Comparison of ENCODE assay signal across 22 cellular contexts in genomic region chr7:142500364-142500763, GRCh38.
DNase-seq lines count a peak whose midpoint lies in the region; ATAC-seq and TF ChIP-seq lines count a peak whose summit lies in the region.
"Had no signal": no experiment of that assay in that cellular context is flagged by ENCODE, and none has a peak within 500 bp of the region (broad histone marks: within the 10 kb centered on the region; RNA-seq: fewer than 3 reads in every experiment).

No MANE protein-coding gene starts in this region.

- peaks cover 7% of the 10 kb centered on the region for H3K27me3 Mint-ChIP-seq in activated CD8-positive, alpha-beta memory T cell treated with anti-CD3 and anti-CD28 coated beads, Interleukin-2, amount 10 ng/mL, durations not matched to agents 7 days and 5 days
- H3K27me3 Mint-ChIP-seq in T-helper 2 cell treated with Interferon-gamma antibody and Interleukin-4, amounts not matched to agents 5 μg/mL and 100 μg/mL, for 36 hours (ENCODE audit: low read depth): peaks cover 24% of the 10 kb centered on the region
- H3K27me3 Mint-ChIP-seq in stimulated activated naive CD8-positive, alpha-beta T cell treated with anti-CD3 and anti-CD28 coated beads, Interleukin-15, amount 100 ng/mL, for 72 hours: no peaks in the 10 kb centered on the region

- peak overlapping the region; percentile 17 for H3K27ac Mint-ChIP-seq in activated CD8-positive, alpha-beta memory T cell treated with anti-CD3 and anti-CD28 coated beads, Interleukin-2, amount 10 ng/mL, durations not matched to agents 7 days and 5 days
- H3K27ac Mint-ChIP-seq in T-helper 2 cell treated with Interferon-gamma antibody and Interleukin-4, amounts not matched to agents 5 μg/mL and 100 μg/mL, for 36 hours: peak overlapping the region; percentile 77
- H3K27ac Mint-ChIP-seq in stimulated activated naive CD8-positive, alpha-beta T cell treated with anti-CD3 and anti-CD28 coated beads, Interleukin-15, amount 100 ng/mL, for 72 hours: peak overlapping the region; percentile 87 to 95
- H3K27ac Mint-ChIP-seq: stimulated activated memory B cell treated with anti-CD40 and anti-IgM and Interleukin-4, amounts not matched to agents 10 μg/mL and 1 μg/mL and 100 μg/mL, for 72 hours; type B pancreatic cell had no signal

- intact Hi-C loops in adrenal gland (cut with DNase I): no loop called here

- H3K4me1 Mint-ChIP-seq in activated CD8-positive, alpha-beta memory T cell treated with anti-CD3 and anti-CD28 coated beads, Interleukin-2, amount 10 ng/mL, durations not matched to agents 7 days and 5 days: peaks cover 21% of the 10 kb centered on the region
- H3K4me1 Mint-ChIP-seq in T-helper 2 cell treated with Interferon-gamma antibody and Interleukin-4, amounts not matched to agents 5 μg/mL and 100 μg/mL, for 36 hours (ENCODE audit: low read depth): peaks cover 26% of the 10 kb centered on the region
- H3K4me1 Mint-ChIP-seq in stimulated activated naive CD8-positive, alpha-beta T cell treated with anti-CD3 and anti-CD28 coated beads, Interleukin-15, amount 100 ng/mL, for 72 hours: peaks cover 32% of the 10 kb centered on the region

- ATAC-seq in activated CD8-positive, alpha-beta memory T cell treated with anti-CD3 and anti-CD28 coated beads, Interleukin-2, amount 10 ng/mL, durations not matched to agents 7 days and 5 days: peak; percentile 68
- peak; percentile 44 for ATAC-seq in stimulated activated naive CD8-positive, alpha-beta T cell treated with anti-CD3 and anti-CD28 coated beads, Interleukin-15, amount 100 ng/mL, for 72 hours
- ATAC-seq in HG03469 (IDR thresholded peaks at IDR 0.05; ENCODE audit: unreplicated experiment): no peak
- ATAC-seq in HG03175 (IDR thresholded peaks at IDR 0.05; ENCODE audit: unreplicated experiment): no peak
- ATAC-seq: A549; left ventricle myocardium superior; SK-N-SH treated with all-trans-retinoic acid at 6 μM for 48 hours; stimulated activated memory B cell treated with anti-CD40 and anti-IgM and Interleukin-4, amounts not matched to agents 10 μg/mL and 1 μg/mL and 100 μg/mL, for 72 hours had no signal

- no peak for TF ChIP-seq CTCF in adrenal gland (IDR thresholded peaks at IDR 0.05)

- H3K9me3 Mint-ChIP-seq in activated CD8-positive, alpha-beta memory T cell treated with anti-CD3 and anti-CD28 coated beads, Interleukin-2, amount 10 ng/mL, durations not matched to agents 7 days and 5 days (ENCODE audit: low read depth): no peaks in the 10 kb centered on the region
- H3K9me3 Mint-ChIP-seq in T-helper 2 cell treated with Interferon-gamma antibody and Interleukin-4, amounts not matched to agents 5 μg/mL and 100 μg/mL, for 36 hours: no peaks in the 10 kb centered on the region
- no peaks in the 10 kb centered on the region for H3K9me3 Mint-ChIP-seq in stimulated activated naive CD8-positive, alpha-beta T cell treated with anti-CD3 and anti-CD28 coated beads, Interleukin-15, amount 100 ng/mL, for 72 hours
- H3K9me3 Mint-ChIP-seq: stimulated activated memory B cell treated with anti-CD40 and anti-IgM and Interleukin-4, amounts not matched to agents 10 μg/mL and 1 μg/mL and 100 μg/mL, for 72 hours; type B pancreatic cell had no signal

- no peaks in the 10 kb centered on the region for H3K27me3 ChIP-seq in adrenal gland

- H3K27ac ChIP-seq in adrenal gland: no peak overlapping the region
- H3K27ac ChIP-seq: A549, epithelial cell of prostate, PC-9, VCaP had no signal

- H3K9me3 ChIP-seq in adrenal gland (replicated peaks in 1 of 3): no peaks in the 10 kb centered on the region
- H3K9me3 ChIP-seq: A549 had no signal

- H3K4me3 Mint-ChIP-seq in activated CD8-positive, alpha-beta memory T cell treated with anti-CD3 and anti-CD28 coated beads, Interleukin-2, amount 10 ng/mL, durations not matched to agents 7 days and 5 days: peak overlapping the region; percentile 14
- peak overlapping the region; percentile 50 for H3K4me3 Mint-ChIP-seq in T-helper 2 cell treated with Interferon-gamma antibody and Interleukin-4, amounts not matched to agents 5 μg/mL and 100 μg/mL, for 36 hours
- H3K4me3 Mint-ChIP-seq in stimulated activated naive CD8-positive, alpha-beta T cell treated with anti-CD3 and anti-CD28 coated beads, Interleukin-15, amount 100 ng/mL, for 72 hours: peak overlapping the region; percentile 57 to 69
- H3K4me3 Mint-ChIP-seq: IgD-negative memory B cell; stimulated activated memory B cell treated with anti-CD40 and anti-IgM and Interleukin-4, amounts not matched to agents 10 μg/mL and 1 μg/mL and 100 μg/mL, for 72 hours; type B pancreatic cell had no signal

- no peak for TF ChIP-seq POLR2A in adrenal gland (IDR thresholded peaks at IDR 0.05)

- no peaks in the 10 kb centered on the region for H3K36me3 Mint-ChIP-seq in activated CD8-positive, alpha-beta memory T cell treated with anti-CD3 and anti-CD28 coated beads, Interleukin-2, amount 10 ng/mL, durations not matched to agents 7 days and 5 days
- H3K36me3 Mint-ChIP-seq in T-helper 2 cell treated with Interferon-gamma antibody and Interleukin-4, amounts not matched to agents 5 μg/mL and 100 μg/mL, for 36 hours (ENCODE audit: low read depth): no peaks in the 10 kb centered on the region
- H3K36me3 Mint-ChIP-seq: IgD-negative memory B cell; stimulated activated memory B cell treated with anti-CD40 and anti-IgM and Interleukin-4, amounts not matched to agents 10 μg/mL and 1 μg/mL and 100 μg/mL, for 72 hours; type B pancreatic cell had no signal

- no peaks in the 10 kb centered on the region for H3K36me3 ChIP-seq in adrenal gland (replicated peaks in 1 of 2)

- no peak overlapping the region for H3K4me3 ChIP-seq in adrenal gland
- H3K4me3 ChIP-seq: A549, PC-9 had no signal

- WGBS in adrenal gland, 4 donors: 22 to 62% (median 38%) methylated on average over 3 to 4 of the region's 4 CpGs

- no peak for DNase-seq in activated CD8-positive, alpha-beta memory T cell treated with anti-CD3 and anti-CD28 coated beads, Interleukin-2, amount 10 ng/mL, durations not matched to agents 7 days and 5 days
- no peak for DNase-seq in activated CD8-positive, alpha-beta memory T cell treated with anti-CD3 and anti-CD28 coated beads, Interleukin-2, amount 50 U/mL, for 4 hours
- no peak for DNase-seq in T-helper 2 cell treated with Interferon-gamma antibody and Interleukin-4, amounts not matched to agents 5 μg/mL and 100 μg/mL, for 36 hours (ENCODE audit: low spot score)
- DNase-seq in central memory CD4-positive, alpha-beta T cell: peak; percentile 29
- DNase-seq in stimulated activated naive CD8-positive, alpha-beta T cell treated with anti-CD3 and anti-CD28 coated beads, Interleukin-15, amount 100 ng/mL, for 72 hours: no peak
- no peak for DNase-seq in adrenal gland
- DNase-seq: activated CD8-positive, alpha-beta memory T cell treated with anti-CD3 and anti-CD28 coated beads, Interleukin-2, amount 50 U/mL, for 48 hours; anterior cingulate cortex; left ventricle myocardium superior; NCI-H1092; NCI-H2107; NCI-H774; PC-9 had no signal

- CTCF ChIA-PET in activated CD8-positive, alpha-beta memory T cell treated with anti-CD3 and anti-CD28 coated beads, Interleukin-2, amount 10 ng/mL, durations not matched to agents 7 days and 5 days (lab: Charles Lee): interaction anchor here (0.9 to 2.2 kb wide), 5 partner anchors 11 to 503 kb away, joined by 3 to 6 read pairs (median 4); no protein-coding TSS in a partner anchor

- H3K4me1 ChIP-seq in adrenal gland (replicated peaks in 1 of 2): no peaks in the 10 kb centered on the region
- H3K4me1 ChIP-seq: A549 had no signal

Comparison
In these comparisons a context has a peak if more than half of its experiments do, and no peak if none do; other contexts are left out.
1. ATAC-seq: peak in activated CD8-positive, alpha-beta memory T cell treated with anti-CD3 and anti-CD28 coated beads, Interleukin-2, amount 10 ng/mL, durations not matched to agents 7 days and 5 days (single experiment) and stimulated activated naive CD8-positive, alpha-beta T cell treated with anti-CD3 and anti-CD28 coated beads, Interleukin-15, amount 100 ng/mL, for 72 hours (single experiment); none in HG03469 (single experiment) and HG03175 (single experiment).
2. H3K27ac Mint-ChIP-seq: peak in every context shown above with its lines; median percentile 91 in stimulated activated naive CD8-positive, alpha-beta T cell treated with anti-CD3 and anti-CD28 coated beads, Interleukin-15, amount 100 ng/mL, for 72 hours; 77 in T-helper 2 cell treated with Interferon-gamma antibody and Interleukin-4, amounts not matched to agents 5 μg/mL and 100 μg/mL, for 36 hours; 17 in activated CD8-positive, alpha-beta memory T cell treated with anti-CD3 and anti-CD28 coated beads, Interleukin-2, amount 10 ng/mL, durations not matched to agents 7 days and 5 days.
3. Peak in every context shown above with its lines, with median percentiles within 50 percentile points of each other: H3K4me3 Mint-ChIP-seq.